16 cellular contexts compared by ENCODE assay signal in genomic region chr10:21184984-21185383, GRCh38.
"Had no signal": no experiment of that assay in that cellular context is flagged by ENCODE, and none has a peak within 500 bp of the region (broad histone marks: within the 10 kb centered on the region; RNA-seq: fewer than 3 reads in every experiment).

No MANE protein-coding gene starts in this region.

- DNase-seq: activated B cell treated with CpG ODN at 0.5 μM for 24 hours; activated CD4-positive, alpha-beta T cell treated with anti-CD3 and anti-CD28 coated beads for 4 hours; activated CD8-positive, alpha-beta T cell treated with anti-CD3 and anti-CD28 coated beads for 36 hours; activated naive CD4-positive, alpha-beta T cell; activated naive CD8-positive, alpha-beta T cell treated with anti-CD3 and anti-CD28 coated beads, Interleukin-2, amount 10 ng/mL, durations not matched to agents 7 days and 5 days; activated T-cell treated with anti-CD3 and anti-CD28 coated beads, Interleukin-2, amount 50 U/mL, for 1 hour; amygdala; effector memory CD8-positive, alpha-beta T cell; left colon; lower lobe of right lung; posterior cingulate gyrus; stimulated activated CD4-positive, alpha-beta T cell treated with anti-CD3 and anti-CD28 coated beads, Interleukin-2, amount 100 ng/mL, for 24 hours; stimulated activated naive CD8-positive, alpha-beta T cell treated with anti-CD3 and anti-CD28 coated beads, Interleukin-15, Interleukin-2, amounts not matched to agents 100 U/mL and 50 U/mL, for 24 hours; substantia nigra; T-cell had no signal

- H3K9me3 ChIP-seq: lower lobe of right lung had no signal

- H3K4me1 ChIP-seq: lower lobe of right lung had no signal

- H3K27ac ChIP-seq: lower lobe of right lung had no signal

- H3K4me3 ChIP-seq: lower lobe of right lung had no signal

- ATAC-seq: activated CD8-positive, alpha-beta T cell treated with anti-CD3 and anti-CD28 coated beads for 36 hours; activated T-helper 17 cell treated with anti-CD3 and anti-CD28 coated beads, Interleukin-2, amount 50 U/mL, for 72 hours; effector memory CD8-positive, alpha-beta T cell; left colon; lower lobe of right lung; stimulated activated naive CD8-positive, alpha-beta T cell treated with anti-CD3 and anti-CD28 coated beads, Interleukin-15, Interleukin-2, amounts not matched to agents 100 U/mL and 50 U/mL, for 24 hours; T-cell had no signal

- H3K36me3 ChIP-seq: lower lobe of right lung had no signal
